ENCODE assay signal across 29 cellular contexts in the genomic region with DNA sequence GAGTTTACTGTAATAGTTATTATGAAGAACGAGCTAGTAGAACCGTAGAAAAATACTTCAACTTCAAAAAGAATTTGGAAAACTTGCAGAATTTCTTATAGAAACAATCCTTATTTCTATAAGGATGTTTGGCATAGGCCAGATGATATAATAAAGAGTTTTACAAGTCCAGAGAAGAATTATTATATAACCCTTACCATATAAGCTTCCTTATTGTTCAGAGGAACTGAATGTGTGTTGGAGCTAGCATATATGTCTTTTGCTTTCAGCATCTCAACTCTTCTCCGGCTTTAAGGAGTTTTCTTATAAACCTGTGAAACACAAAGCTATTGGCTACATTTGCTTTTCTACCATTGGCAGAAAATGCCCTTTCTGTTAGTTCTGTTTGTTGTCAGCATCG.
"Had no signal": no experiment of that assay in that cellular context is flagged by ENCODE, and none has a peak within 500 bp of the region (broad histone marks: within the 10 kb centered on the region; RNA-seq: fewer than 3 reads in every experiment).

No MANE protein-coding gene starts in this region.

- H3K4me3 Mint-ChIP-seq: naive thymus-derived CD4-positive, alpha-beta T cell; natural killer cell treated with Interleukin-12 subunit alpha and Interleukin-12 subunit beta and Interleukin-15 and Interleukin-18, amount 100 ng/mL, for 72 hours; stimulated activated naive B cell treated with anti-CD40 and anti-IgM and Interleukin-4, amounts not matched to agents 10 μg/mL and 1 μg/mL and 100 μg/mL, for 72 hours had no signal

- ATAC-seq: heart right ventricle; left cardiac atrium; lower lobe of right lung; naive thymus-derived CD4-positive, alpha-beta T cell; natural killer cell treated with Interleukin-12 subunit alpha and Interleukin-12 subunit beta and Interleukin-15 and Interleukin-18, amount 100 ng/mL, for 72 hours; right cardiac atrium; sciatic nerve; stimulated activated naive B cell treated with anti-CD40 and anti-IgM and Interleukin-4, amounts not matched to agents 10 μg/mL and 1 μg/mL and 100 μg/mL, for 72 hours; stimulated activated naive CD8-positive, alpha-beta T cell treated with anti-CD3 and anti-CD28 coated beads, Interleukin-15, Interleukin-2, amounts not matched to agents 100 U/mL and 50 U/mL, for 24 hours; upper lobe of right lung had no signal

- H3K36me3 Mint-ChIP-seq: naive thymus-derived CD4-positive, alpha-beta T cell; natural killer cell treated with Interleukin-12 subunit alpha and Interleukin-12 subunit beta and Interleukin-15 and Interleukin-18, amount 100 ng/mL, for 72 hours; stimulated activated naive B cell treated with anti-CD40 and anti-IgM and Interleukin-4, amounts not matched to agents 10 μg/mL and 1 μg/mL and 100 μg/mL, for 72 hours had no signal

- H3K27me3 Mint-ChIP-seq: naive thymus-derived CD4-positive, alpha-beta T cell; natural killer cell treated with Interleukin-12 subunit alpha and Interleukin-12 subunit beta and Interleukin-15 and Interleukin-18, amount 100 ng/mL, for 72 hours; stimulated activated naive B cell treated with anti-CD40 and anti-IgM and Interleukin-4, amounts not matched to agents 10 μg/mL and 1 μg/mL and 100 μg/mL, for 72 hours had no signal

- H3K4me3 ChIP-seq: heart right ventricle, hepatocyte, left lung, lower lobe of right lung, ovary, prostate gland, skin epidermis, stomach, testis, thyroid gland, upper lobe of right lung had no signal

- H3K27ac ChIP-seq: heart right ventricle, hepatocyte, left lung, lower lobe of right lung, ovary, prostate gland, skin epidermis, stomach, testis, thyroid gland, upper lobe of right lung had no signal

- H3K36me3 ChIP-seq: heart right ventricle, left lung, lower lobe of right lung, ovary, prostate gland, stomach, thyroid gland, upper lobe of right lung had no signal

- H3K9me3 ChIP-seq: heart right ventricle, left lung, lower lobe of right lung, ovary, prostate gland, stomach, testis, thyroid gland, upper lobe of right lung had no signal

- H3K4me1 ChIP-seq: left lung, lower lobe of right lung, prostate gland, stomach, testis, upper lobe of right lung had no signal

- FAIRE-seq: urothelium cell line had no signal

- H3K27ac Mint-ChIP-seq: naive thymus-derived CD4-positive, alpha-beta T cell; natural killer cell treated with Interleukin-12 subunit alpha and Interleukin-12 subunit beta and Interleukin-15 and Interleukin-18, amount 100 ng/mL, for 72 hours; stimulated activated naive B cell treated with anti-CD40 and anti-IgM and Interleukin-4, amounts not matched to agents 10 μg/mL and 1 μg/mL and 100 μg/mL, for 72 hours had no signal

- H3K4me1 Mint-ChIP-seq: naive thymus-derived CD4-positive, alpha-beta T cell; stimulated activated naive B cell treated with anti-CD40 and anti-IgM and Interleukin-4, amounts not matched to agents 10 μg/mL and 1 μg/mL and 100 μg/mL, for 72 hours had no signal

- DNase-seq: heart right ventricle; islet precursor cell; left cardiac atrium; left lung; lower lobe of right lung; mammary epithelial cell; mesenchymal stem cell; naive thymus-derived CD4-positive, alpha-beta T cell; ovary; posterior cingulate gyrus; retina; right cardiac atrium; stimulated activated CD4-positive, alpha-beta T cell treated with anti-CD3 and anti-CD28 coated beads, Interleukin-12 subunit alpha, Interleukin-12 subunit beta, amount 100 ng/mL, for 4 hours; stimulated activated CD4-positive, alpha-beta T cell treated with anti-CD3 and anti-CD28 coated beads, Interleukin-15, amount 100 ng/mL, for 24 hours; stimulated activated CD4-positive, alpha-beta T cell treated with anti-CD3 and anti-CD28 coated beads, Interleukin-2, amount 100 ng/mL, for 24 hours; stimulated activated CD4-positive, alpha-beta T cell treated with anti-CD3 and anti-CD28 coated beads, Interleukin-4, amount 100 ng/mL, for 1 hour; stimulated activated naive B cell treated with anti-CD40 and anti-IgM and Interleukin-4, amounts not matched to agents 10 μg/mL and 1 μg/mL and 100 μg/mL, for 72 hours; stimulated activated naive CD8-positive, alpha-beta T cell treated with anti-CD3 and anti-CD28 coated beads, Interleukin-15, Interleukin-2, amounts not matched to agents 100 U/mL and 50 U/mL, for 24 hours; stomach; testis; thyroid gland; trophoblast cell; upper lobe of right lung had no signal

- H3K27me3 ChIP-seq: heart right ventricle, hepatocyte, left lung, ovary, stomach, testis, thyroid gland, upper lobe of right lung had no signal
